ENCODE assay signal across 19 cellular contexts in the genomic region with DNA sequence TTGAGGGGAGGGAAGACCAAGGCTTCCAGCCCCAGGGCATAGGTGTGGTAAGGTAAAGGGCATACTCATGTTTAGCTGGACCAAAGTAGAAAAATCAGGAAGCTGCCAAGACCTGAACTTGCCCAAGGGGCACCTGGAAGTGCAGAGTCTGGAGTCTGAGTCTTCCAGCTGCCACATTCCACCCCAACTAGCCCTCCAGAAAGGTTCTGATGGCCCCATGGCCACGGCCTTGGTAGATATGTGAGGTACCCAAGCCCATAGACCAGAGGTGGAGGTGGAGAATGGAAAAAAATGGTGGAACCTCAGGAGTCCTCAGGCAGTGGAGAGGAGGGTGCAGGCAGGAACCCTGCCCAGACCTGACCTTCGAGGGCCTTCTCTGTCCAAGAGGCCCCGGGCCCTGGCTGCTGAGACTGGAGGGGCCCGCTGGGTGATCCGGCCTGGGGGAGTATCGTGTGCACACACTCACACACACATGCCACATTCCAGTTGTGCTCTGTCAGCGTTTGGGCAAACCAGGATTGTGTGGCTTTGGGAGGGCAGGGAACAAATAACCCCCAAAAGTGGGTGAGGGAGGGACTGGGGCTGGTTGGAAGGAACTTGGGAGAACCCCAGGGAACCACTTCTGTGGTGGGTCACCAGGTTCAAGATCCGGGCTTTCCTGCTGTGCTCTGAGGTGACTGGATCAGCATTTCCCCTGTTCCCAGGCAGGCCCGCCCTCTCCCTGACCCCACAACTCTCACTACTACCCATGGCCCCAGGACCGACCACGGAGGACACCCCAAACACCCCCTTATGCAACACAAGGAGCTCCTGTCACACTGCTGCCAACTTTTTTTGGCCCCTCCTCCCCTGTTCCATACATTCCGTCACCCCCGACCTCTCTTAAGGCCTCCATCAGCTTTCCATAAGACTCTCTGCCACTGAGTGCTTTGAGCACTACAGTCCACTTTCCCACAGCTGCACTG. TPM values are rescaled to one million over a fixed set of nuclear protein-coding genes. Genes with fewer than 3 reads are reported as not detected.
A peak's percentile ranks its signal among the peaks of the same experiment; 100 is the strongest.
DNase-seq lines count a peak whose midpoint lies in the region; ATAC-seq and TF ChIP-seq lines count a peak whose summit lies in the region.
"Had no signal": no experiment of that assay in that cellular context is flagged by ENCODE, and none has a peak within 500 bp of the region (broad histone marks: within the 10 kb centered on the region; RNA-seq: fewer than 3 reads in every experiment).

No MANE protein-coding gene starts in this region.

- H3K36me3 Mint-ChIP-seq in activated naive CD4-positive, alpha-beta T cell treated with anti-CD3 and anti-CD28 coated beads for 36 hours (ENCODE audit: low read depth), result no peaks in the 10 kb centered on the region
- H3K36me3 Mint-ChIP-seq in glutamatergic neuron (ENCODE audit: unreplicated experiment) (no peaks in the 10 kb centered on the region), mesothelial cell of epicardium (no peaks in the 10 kb centered on the region), type B pancreatic cell (no peaks in the 10 kb centered on the region)
- H3K36me3 Mint-ChIP-seq: naive thymus-derived CD8-positive, alpha-beta T cell had no signal

- no peaks in the 10 kb centered on the region for H3K4me1 Mint-ChIP-seq in activated naive CD4-positive, alpha-beta T cell treated with anti-CD3 and anti-CD28 coated beads for 36 hours (ENCODE audit: low read depth)
- H3K4me1 Mint-ChIP-seq in glutamatergic neuron (ENCODE audit: low read depth, unreplicated experiment) (no peaks in the 10 kb centered on the region), mesothelial cell of epicardium (peaks cover 47% of the 10 kb centered on the region), type B pancreatic cell (ENCODE audit: unreplicated experiment) (peaks cover 26% of the 10 kb centered on the region)

- intact Hi-C loops in activated naive CD4-positive, alpha-beta T cell treated with anti-CD3 and anti-CD28 coated beads for 36 hours (cut with micrococcal nuclease), result no loop called here

- DNase-seq in activated naive CD4-positive, alpha-beta T cell treated with anti-CD3 and anti-CD28 coated beads for 36 hours, result peak; percentile 1
- no peak for DNase-seq in activated naive CD4-positive, alpha-beta T cell treated with Interleukin-2 at 50 U/mL for 16 hours
- DNase-seq in glutamatergic neuron, result peak; percentile 5
- DNase-seq in mesothelial cell of epicardium (ENCODE audit: low spot score in 2 of 2, unreplicated experiment in 2 of 2), result peak; percentile 15 to 17
- DNase-seq in type B pancreatic cell (ENCODE audit: extremely low spot score, unreplicated experiment), result peak; percentile 52
- DNase-seq in T-helper 2 cell, result no peak
- DNase-seq in hypothalamus (lab: John Stamatoyannopoulos, UW), result no peak
- DNase-seq: cortex of kidney, NCI-H1694 treated with DMSO at 0.1 percent for 48 hours, NCI-H82, PC-9, small intestine, substantia nigra had no signal

- no peak for ATAC-seq in GM18907 (IDR thresholded peaks at IDR 0.05; ENCODE audit: unreplicated experiment)
- ATAC-seq: GM12878; naive thymus-derived CD8-positive, alpha-beta T cell had no signal

- no peaks in the 10 kb centered on the region for H3K9me3 Mint-ChIP-seq in activated naive CD4-positive, alpha-beta T cell treated with anti-CD3 and anti-CD28 coated beads for 36 hours
- H3K9me3 Mint-ChIP-seq in glutamatergic neuron (ENCODE audit: unreplicated experiment) (peaks cover 1% of the 10 kb centered on the region), mesothelial cell of epicardium (no peaks in the 10 kb centered on the region), type B pancreatic cell (no peaks in the 10 kb centered on the region)
- H3K9me3 Mint-ChIP-seq: naive thymus-derived CD8-positive, alpha-beta T cell; T-helper 1 cell treated with Interleukin-12 subunit alpha and Interleukin-12 subunit beta and Interleukin-4 antibody, amounts not matched to agents 30 μg/mL and 1 μg/mL, for 36 hours had no signal

- TF ChIP-seq CTCF in glutamatergic neuron (IDR thresholded peaks at IDR 0.05; ENCODE audit: partially characterized antibody, unreplicated experiment) (no peak), mesothelial cell of epicardium (IDR thresholded peaks at IDR 0.05; ENCODE audit: unreplicated experiment) (no peak), type B pancreatic cell (conservative IDR thresholded peaks at IDR 0.05) (no peak)

- H3K27me3 Mint-ChIP-seq in activated naive CD4-positive, alpha-beta T cell treated with anti-CD3 and anti-CD28 coated beads for 36 hours (ENCODE audit: low read depth), result no peaks in the 10 kb centered on the region
- H3K27me3 Mint-ChIP-seq in glutamatergic neuron (ENCODE audit: unreplicated experiment) (no peaks in the 10 kb centered on the region), mesothelial cell of epicardium (ENCODE audit: low read depth) (peaks cover 2% of the 10 kb centered on the region), type B pancreatic cell (no peaks in the 10 kb centered on the region)

- CTCF ChIA-PET in activated naive CD4-positive, alpha-beta T cell treated with anti-CD3 and anti-CD28 coated beads for 36 hours (lab: Charles Lee), result no interaction called here

- H3K27ac Mint-ChIP-seq in activated naive CD4-positive, alpha-beta T cell treated with anti-CD3 and anti-CD28 coated beads for 36 hours, result no peak overlapping the region
- H3K27ac Mint-ChIP-seq in glutamatergic neuron (ENCODE audit: unreplicated experiment), result no peak overlapping the region
- H3K27ac Mint-ChIP-seq in mesothelial cell of epicardium, result no peak overlapping the region
- H3K27ac Mint-ChIP-seq in type B pancreatic cell, result no peak overlapping the region
- H3K27ac Mint-ChIP-seq: T-helper 1 cell treated with Interleukin-12 subunit alpha and Interleukin-12 subunit beta and Interleukin-4 antibody, amounts not matched to agents 30 μg/mL and 1 μg/mL, for 36 hours had no signal

- H3K4me3 Mint-ChIP-seq in activated naive CD4-positive, alpha-beta T cell treated with anti-CD3 and anti-CD28 coated beads for 36 hours, result no peak overlapping the region
- H3K4me3 Mint-ChIP-seq in glutamatergic neuron (ENCODE audit: unreplicated experiment) (no peak overlapping the region), mesothelial cell of epicardium (no peak overlapping the region), type B pancreatic cell (no peak overlapping the region)
- H3K4me3 Mint-ChIP-seq: naive thymus-derived CD8-positive, alpha-beta T cell; T-helper 1 cell treated with Interleukin-12 subunit alpha and Interleukin-12 subunit beta and Interleukin-4 antibody, amounts not matched to agents 30 μg/mL and 1 μg/mL, for 36 hours had no signal

RNA-seq across cellular contexts. Expression of gene MYL3, which starts 11.6 kb away (rescaled TPM):
- total RNA-seq in activated naive CD4-positive, alpha-beta T cell treated with anti-CD3 and anti-CD28 coated beads for 36 hours, result not detected
- total RNA-seq in glutamatergic neuron (ENCODE audit: unreplicated experiment), result not detected
- 5.2 to 6.8 TPM (median 5.3 TPM) in 3 replicates for total RNA-seq in mesothelial cell of epicardium
- total RNA-seq in type B pancreatic cell (ENCODE audit: low replicate concordance), result 5.4 and 20.8 TPM in 2 replicates
- total RNA-seq: activated CD8-positive, alpha-beta memory T cell treated with anti-CD3 and anti-CD28 coated beads for 36 hours; GM12878; naive thymus-derived CD8-positive, alpha-beta T cell; PC-9; SJSA1 had no signal

RNA-seq across cellular contexts. Expression of gene PTH1R, which starts 25.9 kb away (rescaled TPM):
- not detected for total RNA-seq in activated naive CD4-positive, alpha-beta T cell treated with anti-CD3 and anti-CD28 coated beads for 36 hours
- total RNA-seq in glutamatergic neuron (ENCODE audit: unreplicated experiment), result 0.29 TPM
- total RNA-seq in mesothelial cell of epicardium, result 34.3 to 38.0 TPM (median 36.4 TPM) in 3 replicates
- total RNA-seq in type B pancreatic cell (ENCODE audit: low replicate concordance), result 63.0 and 83.1 TPM in 2 replicates
- total RNA-seq: activated CD8-positive, alpha-beta memory T cell treated with anti-CD3 and anti-CD28 coated beads for 36 hours; GM12878; naive thymus-derived CD8-positive, alpha-beta T cell; PC-9; SJSA1 had no signal

Comparison
In these comparisons a context has a peak if more than half of its experiments do, and no peak if none do; other contexts are left out.
1. DNase-seq: peak in activated naive CD4-positive, alpha-beta T cell treated with anti-CD3 and anti-CD28 coated beads for 36 hours (single experiment), glutamatergic neuron (single experiment), mesothelial cell of epicardium (2 of 2) and type B pancreatic cell (single experiment); none in activated naive CD4-positive, alpha-beta T cell treated with Interleukin-2 at 50 U/mL for 16 hours (single experiment), T-helper 2 cell (0 of 5) and hypothalamus (0 of 51).
2. RNA of gene PTH1R, which starts 25.9 kb away (total RNA-seq): 63.0 to 83.1 TPM in type B pancreatic cell and 34.3 to 38.0 TPM in mesothelial cell of epicardium; 0.29 TPM in glutamatergic neuron (single experiment) and not detected in activated naive CD4-positive, alpha-beta T cell treated with anti-CD3 and anti-CD28 coated beads for 36 hours; every median in the first group is over 10 times any median in the second.